Comparison of ENCODE assay signal across 8 cellular contexts in the genomic region with DNA sequence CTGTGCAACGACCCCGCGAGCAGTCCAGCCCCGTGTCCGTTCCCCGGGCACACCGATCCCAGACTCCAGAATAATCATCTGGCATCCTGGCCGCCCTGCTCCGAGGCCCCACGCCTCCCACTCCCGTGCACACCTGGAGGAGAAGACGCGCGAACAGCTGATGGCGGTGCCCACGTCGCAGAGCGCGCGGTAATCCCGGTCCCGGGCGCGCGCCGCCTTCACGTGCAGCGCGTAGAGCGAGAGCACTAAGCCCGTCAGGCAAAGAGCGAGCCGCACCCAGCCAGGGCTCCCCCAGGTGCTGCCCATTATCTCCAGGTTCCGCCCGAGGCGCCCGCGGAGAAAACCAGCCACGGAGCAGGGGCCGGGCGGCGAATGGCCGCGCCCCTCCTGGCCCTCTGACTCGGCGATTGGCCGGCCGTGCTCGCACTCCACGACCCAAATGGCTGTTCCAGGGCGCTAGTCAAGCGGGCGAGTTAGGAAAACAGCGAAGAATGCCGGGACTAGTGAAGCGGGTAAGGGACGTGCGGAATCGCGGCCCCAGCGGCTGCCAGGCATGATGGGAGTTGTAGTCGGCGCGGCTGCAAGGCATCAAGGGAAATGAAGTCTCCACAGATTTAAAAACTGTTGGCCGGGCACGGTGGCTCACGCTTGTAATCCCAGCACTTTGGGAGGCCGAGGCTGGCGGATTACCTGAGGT. TPM values are rescaled to one million over a fixed set of nuclear protein-coding genes. Genes with fewer than 3 reads are reported as not detected.
DNase-seq lines count a peak whose midpoint lies in the region; ATAC-seq and TF ChIP-seq lines count a peak whose summit lies in the region.

A gene (minus strand): TSS at position 374 of the 697 bp plus-strand sequence. CDS start 68 bp downstream, at position 306.

- peak within 1 kb of the TSS; percentile 61 to 85 for H3K9ac ChIP-seq in liver (ENCODE audit: low read depth in 1 of 2, low read length in 2 of 2)

- peak within 1 kb of the TSS; percentile 91 to 96 for H3K27ac ChIP-seq in liver (ENCODE audit: low read depth in 1 of 2, low read length in 2 of 2)

- peak; percentile 59 to 63 for TF ChIP-seq RAD21 in liver (IDR thresholded peaks at IDR 0.05)

- under 1% methylated on average over 69 of the region's 69 CpGs for WGBS in liver

- TF ChIP-seq CTCF in liver (IDR thresholded peaks at IDR 0.05; ENCODE audit: low read depth, low read length, missing input control), result no peak

- peak within 1 kb of the TSS; percentile 89 to 93 (median 92) for H3K4me3 ChIP-seq in liver (ENCODE audit: low read depth in 1 of 3, low read length in 3 of 3)

- no peaks in the 10 kb centered on the region for H3K27me3 ChIP-seq in liver (ENCODE audit: control insufficient read depth in 4 of 4, insufficient read depth in 4 of 4, low read length in 3 of 4)

- DNase-seq in C1 segment of cervical spinal cord (lab: John Stamatoyannopoulos, UW) (peak; percentile 45 to 97 (median 86)), NCI-H748 (lab: John Stamatoyannopoulos, UW; ENCODE audit: unreplicated experiment) (peak; percentile 97), dermis blood vessel endothelial cell (peak; percentile 98)
- peak; percentile 80 for DNase-seq in activated CD4-positive, alpha-beta T cell treated with anti-CD3 and anti-CD28 coated beads, Interleukin-2, amount 50 U/mL, for 4 hours
- peak; percentile 92 for DNase-seq in stimulated activated CD4-positive, alpha-beta T cell treated with anti-CD3 and anti-CD28 coated beads, Interleukin-4, amount 100 ng/mL, for 24 hours

- ATAC-seq in GM19328 (IDR thresholded peaks at IDR 0.05; ENCODE audit: unreplicated experiment), result peak; percentile 61
- ATAC-seq in HG03520 (IDR thresholded peaks at IDR 0.05; ENCODE audit: unreplicated experiment), result peak; percentile 80

- H3K36me3 ChIP-seq in liver (ENCODE audit: control insufficient read depth in 4 of 4, insufficient read depth in 3 of 4, low read depth in 1 of 4, low read length in 3 of 4), result peaks cover 0 to 13% (median 10%) of the 10 kb centered on the region in 4 donors

- peaks cover 0 to 19% (median 11%) of the 10 kb centered on the region in 4 donors for H3K4me1 ChIP-seq in liver (ENCODE audit: control insufficient read depth in 4 of 4, insufficient read depth in 4 of 4, low read length in 3 of 4)

- no peaks in the 10 kb centered on the region for H3K9me3 ChIP-seq in liver (ENCODE audit: control insufficient read depth in 4 of 4, low read length in 3 of 4)

TF ChIP-seq in liver, 16 proteins besides CTCF, POLR2A, EP300 and RAD21:
- TF ChIP-seq, protein P1, sequence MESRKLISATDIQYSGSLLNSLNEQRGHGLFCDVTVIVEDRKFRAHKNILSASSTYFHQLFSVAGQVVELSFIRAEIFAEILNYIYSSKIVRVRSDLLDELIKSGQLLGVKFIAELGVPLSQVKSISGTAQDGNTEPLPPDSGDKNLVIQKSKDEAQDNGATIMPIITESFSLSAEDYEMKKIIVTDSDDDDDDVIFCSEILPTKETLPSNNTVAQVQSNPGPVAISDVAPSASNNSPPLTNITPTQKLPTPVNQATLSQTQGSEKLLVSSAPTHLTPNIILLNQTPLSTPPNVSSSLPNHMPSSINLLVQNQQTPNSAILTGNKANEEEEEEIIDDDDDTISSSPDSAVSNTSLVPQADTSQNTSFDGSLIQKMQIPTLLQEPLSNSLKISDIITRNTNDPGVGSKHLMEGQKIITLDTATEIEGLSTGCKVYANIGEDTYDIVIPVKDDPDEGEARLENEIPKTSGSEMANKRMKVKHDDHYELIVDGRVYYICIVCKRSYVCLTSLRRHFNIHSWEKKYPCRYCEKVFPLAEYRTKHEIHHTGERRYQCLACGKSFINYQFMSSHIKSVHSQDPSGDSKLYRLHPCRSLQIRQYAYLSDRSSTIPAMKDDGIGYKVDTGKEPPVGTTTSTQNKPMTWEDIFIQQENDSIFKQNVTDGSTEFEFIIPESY (IDR thresholded peaks at IDR 0.05), result peak; percentile 59
- TF ChIP-seq HNF4G (IDR thresholded peaks at IDR 0.05), result no peak
- TF ChIP-seq HNF4A (conservative IDR thresholded peaks at IDR 0.05), result peak; percentile 39 to 52
- TF ChIP-seq NR2F2 (IDR thresholded peaks at IDR 0.05), result peak; percentile 24
- peak; percentile 45 for TF ChIP-seq FOXA2 (IDR thresholded peaks at IDR 0.05)
- TF ChIP-seq, protein P2, sequence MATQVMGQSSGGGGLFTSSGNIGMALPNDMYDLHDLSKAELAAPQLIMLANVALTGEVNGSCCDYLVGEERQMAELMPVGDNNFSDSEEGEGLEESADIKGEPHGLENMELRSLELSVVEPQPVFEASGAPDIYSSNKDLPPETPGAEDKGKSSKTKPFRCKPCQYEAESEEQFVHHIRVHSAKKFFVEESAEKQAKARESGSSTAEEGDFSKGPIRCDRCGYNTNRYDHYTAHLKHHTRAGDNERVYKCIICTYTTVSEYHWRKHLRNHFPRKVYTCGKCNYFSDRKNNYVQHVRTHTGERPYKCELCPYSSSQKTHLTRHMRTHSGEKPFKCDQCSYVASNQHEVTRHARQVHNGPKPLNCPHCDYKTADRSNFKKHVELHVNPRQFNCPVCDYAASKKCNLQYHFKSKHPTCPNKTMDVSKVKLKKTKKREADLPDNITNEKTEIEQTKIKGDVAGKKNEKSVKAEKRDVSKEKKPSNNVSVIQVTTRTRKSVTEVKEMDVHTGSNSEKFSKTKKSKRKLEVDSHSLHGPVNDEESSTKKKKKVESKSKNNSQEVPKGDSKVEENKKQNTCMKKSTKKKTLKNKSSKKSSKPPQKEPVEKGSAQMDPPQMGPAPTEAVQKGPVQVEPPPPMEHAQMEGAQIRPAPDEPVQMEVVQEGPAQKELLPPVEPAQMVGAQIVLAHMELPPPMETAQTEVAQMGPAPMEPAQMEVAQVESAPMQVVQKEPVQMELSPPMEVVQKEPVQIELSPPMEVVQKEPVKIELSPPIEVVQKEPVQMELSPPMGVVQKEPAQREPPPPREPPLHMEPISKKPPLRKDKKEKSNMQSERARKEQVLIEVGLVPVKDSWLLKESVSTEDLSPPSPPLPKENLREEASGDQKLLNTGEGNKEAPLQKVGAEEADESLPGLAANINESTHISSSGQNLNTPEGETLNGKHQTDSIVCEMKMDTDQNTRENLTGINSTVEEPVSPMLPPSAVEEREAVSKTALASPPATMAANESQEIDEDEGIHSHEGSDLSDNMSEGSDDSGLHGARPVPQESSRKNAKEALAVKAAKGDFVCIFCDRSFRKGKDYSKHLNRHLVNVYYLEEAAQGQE (IDR thresholded peaks at IDR 0.05), result peak; percentile 92
- TF ChIP-seq YY1 (IDR thresholded peaks at IDR 0.05), result peak; percentile 97
- peak in 1 of 2 donors; percentile 50 for TF ChIP-seq EGR1 (IDR thresholded peaks at IDR 0.05; ENCODE audit: low read depth in 2 of 2)
- peak in 1 of 2 donors; percentile 56 for TF ChIP-seq JUND (IDR thresholded peaks at IDR 0.05)
- TF ChIP-seq GABPA (IDR thresholded peaks at IDR 0.05 in 1 of 2, conservative IDR thresholded peaks at IDR 0.05 in 1 of 2), result peak; percentile 15 to 86
- TF ChIP-seq, protein P3, sequence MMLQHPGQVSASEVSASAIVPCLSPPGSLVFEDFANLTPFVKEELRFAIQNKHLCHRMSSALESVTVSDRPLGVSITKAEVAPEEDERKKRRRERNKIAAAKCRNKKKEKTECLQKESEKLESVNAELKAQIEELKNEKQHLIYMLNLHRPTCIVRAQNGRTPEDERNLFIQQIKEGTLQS (IDR thresholded peaks at IDR 0.05), result no peak
- TF ChIP-seq SP1 (IDR thresholded peaks at IDR 0.05), result peak; percentile 81
- peak; percentile 90 for TF ChIP-seq TAF1 (conservative IDR thresholded peaks at IDR 0.05)
- peak; percentile 58 to 68 for TF ChIP-seq RXRA (IDR thresholded peaks at IDR 0.05)
- TF ChIP-seq FOXA1 (IDR thresholded peaks at IDR 0.05), result peak; percentile 80
- TF ChIP-seq, protein P4, sequence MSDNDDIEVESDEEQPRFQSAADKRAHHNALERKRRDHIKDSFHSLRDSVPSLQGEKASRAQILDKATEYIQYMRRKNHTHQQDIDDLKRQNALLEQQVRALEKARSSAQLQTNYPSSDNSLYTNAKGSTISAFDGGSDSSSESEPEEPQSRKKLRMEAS (IDR thresholded peaks at IDR 0.05), result peak; percentile 61
TF ChIP-seq in liver: peak in this region for 14.

RNA-seq across cellular contexts. Expression of the gene that starts here (rescaled TPM):
- total RNA-seq in dermis blood vessel endothelial cell, result 67.6 and 109 TPM in 2 replicates
- total RNA-seq in liver, result 100 to 1,000 TPM in 1 of 2 donors, 10 to 100 TPM in 1; 29.9 to 166 TPM
- polyA plus RNA-seq in liver, result 100 to 1,000 TPM; 360 to 519 TPM

Comparison
In these comparisons a context has a peak if more than half of its experiments do, and no peak if none do; other contexts are left out.
1. Peak in every context shown above with its lines: DNase-seq, ATAC-seq, H3K4me3 ChIP-seq and H3K27ac ChIP-seq.